ENCODE assay signal across 11 cellular contexts in genomic region chr20:46151936-46152335, GRCh38. TPM values are rescaled to one million over a fixed set of nuclear protein-coding genes. Genes with fewer than 3 reads are reported as not detected.
DNase-seq lines count a peak whose midpoint lies in the region; TF ChIP-seq lines count a peak whose summit lies in the region.
"Had no signal": no experiment of that assay in that cellular context is flagged by ENCODE, and none has a peak within 500 bp of the region (broad histone marks: within the 10 kb centered on the region; RNA-seq: fewer than 3 reads in every experiment).

No MANE protein-coding gene starts in this region.

- H3K4me2 ChIP-seq in KMS-11, result no peak overlapping the region

- TF ChIP-seq CTCF in KMS-11 (conservative IDR thresholded peaks at IDR 0.05; ENCODE audit: low read depth, low read length) (peak; percentile 60), cardiac fibroblast (IDR thresholded peaks at IDR 0.05; ENCODE audit: low read depth, low read length) (peak; percentile 19)

- H3K27me3 ChIP-seq in KMS-11 (ENCODE audit: insufficient read depth, low read depth), result peaks cover 37% of the 10 kb centered on the region; the same call in 1 of the 2 replicates

- H3K9ac ChIP-seq in KMS-11, result no peak overlapping the region

- H3K4me3 ChIP-seq in KMS-11 (IDR thresholded peaks at IDR 0.05; ENCODE audit: insufficient read depth, low read depth, low read length) (no peak overlapping the region), cardiac fibroblast (replicated peaks in 1 of 2; ENCODE audit: low read depth in 2 of 2, low read length in 2 of 2) (no peak overlapping the region)

- no peaks in the 10 kb centered on the region for H4K20me1 ChIP-seq in KMS-11 (ENCODE audit: insufficient read depth)

- no peak overlapping the region for H3K27ac ChIP-seq in KMS-11

- no peak overlapping the region for H2AFZ ChIP-seq in KMS-11 (ENCODE audit: low read depth)

- peak; percentile 45 to 50 for DNase-seq in activated T-cell treated with anti-CD3 and anti-CD28 coated beads, Interleukin-2, amount 50 U/mL, for 48 hours
- DNase-seq in activated T-cell treated with anti-CD3 and anti-CD28 coated beads for 4 hours, result no peak
- DNase-seq in cardiac fibroblast (ENCODE audit: low read depth in 2 of 2), result no peak
- DNase-seq in stimulated activated CD4-positive, alpha-beta T cell treated with anti-CD3 and anti-CD28 coated beads, Interleukin-4, amount 100 ng/mL, for 1 hour, result peak; percentile 5
- DNase-seq in NK-92 treated with Interleukin-12 subunit alpha and Interleukin-12 subunit beta, amount 100 ng/mL, for 24 hours (lab: John Stamatoyannopoulos, UW), result no peak
- no peak for DNase-seq in foreskin melanocyte
- no peak for DNase-seq in H4 (ENCODE audit: low spot score)
- DNase-seq: DMS153; effector CD8-positive, alpha-beta T cell; NCI-H1694 had no signal

- no peaks in the 10 kb centered on the region for H3K36me3 ChIP-seq in KMS-11 (ENCODE audit: insufficient read depth)

- no peaks in the 10 kb centered on the region for H3K4me1 ChIP-seq in KMS-11 (ENCODE audit: low read depth, poor library complexity, severe bottlenecking)

- no peaks in the 10 kb centered on the region for H3K79me2 ChIP-seq in KMS-11 (ENCODE audit: insufficient read depth, low read depth)

RNA-seq across cellular contexts. Expression of gene CD40, which starts 33.8 kb away (rescaled TPM):
- total RNA-seq in H4 (2014; rRNA removed; shearing (Covaris generic)), result 6.2 and 13.7 TPM in 2 replicates

Comparison
In these comparisons a context has a peak if more than half of its experiments do, and no peak if none do; other contexts are left out.
1. DNase-seq: peak in activated T-cell treated with anti-CD3 and anti-CD28 coated beads, Interleukin-2, amount 50 U/mL, for 48 hours (2 of 2) and stimulated activated CD4-positive, alpha-beta T cell treated with anti-CD3 and anti-CD28 coated beads, Interleukin-4, amount 100 ng/mL, for 1 hour (single experiment); none in activated T-cell treated with anti-CD3 and anti-CD28 coated beads for 4 hours (single experiment), cardiac fibroblast (0 of 2), NK-92 treated with Interleukin-12 subunit alpha and Interleukin-12 subunit beta, amount 100 ng/mL, for 24 hours (single experiment), foreskin melanocyte (single experiment) and H4 (single experiment).